Comparison of ENCODE assay signal across 13 cellular contexts in the genomic region with DNA sequence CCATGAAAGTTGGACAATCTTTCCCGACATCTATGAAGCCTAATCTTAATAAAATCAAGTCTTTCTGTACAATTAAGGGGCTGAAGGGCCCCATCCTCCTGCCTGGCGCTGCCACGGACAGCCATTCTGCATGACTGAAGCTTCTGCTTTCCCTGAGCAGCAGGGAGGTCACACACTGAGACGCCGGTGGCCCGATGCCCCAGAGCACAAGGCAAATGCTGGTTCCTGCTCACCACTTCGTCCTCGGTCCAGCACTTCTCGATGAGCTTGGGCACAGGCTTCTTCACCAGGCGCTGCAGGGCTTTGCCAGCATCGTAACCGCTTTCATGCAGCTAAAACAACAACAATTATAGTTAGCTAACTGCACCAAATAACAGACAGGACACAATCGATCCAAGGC.
DNase-seq lines count a peak whose midpoint lies in the region; ATAC-seq and TF ChIP-seq lines count a peak whose summit lies in the region.
"Had no signal": no experiment of that assay in that cellular context is flagged by ENCODE, and none has a peak within 500 bp of the region (broad histone marks: within the 10 kb centered on the region; RNA-seq: fewer than 3 reads in every experiment).

No MANE protein-coding gene starts in this region.

- H4K5ac ChIP-seq in IMR-90 (ENCODE audit: low read depth, low read length) = peak overlapping the region; percentile 52

- WGBS in IMR-90 (ENCODE audit: extremely low coverage in 2 of 2, insufficient read length in 1 of 2), 2 experiments = 48% methylated on average over 3 of the region's 13 CpGs; no CpG with 5 or more reads in 1 of the 2 experiments
- WGBS in mesenchymal stem cell = 93% methylated on average over 13 of the region's 13 CpGs

- H4K91ac ChIP-seq in IMR-90 (ENCODE audit: insufficient read depth, low read depth, low read length) (peak overlapping the region; percentile 43), mesenchymal stem cell (ENCODE audit: low read length) (peak overlapping the region; percentile 23)

- H3K14ac ChIP-seq in IMR-90 (replicated peaks; ENCODE audit: low read depth, low read length) = peak overlapping the region; percentile 44
- H3K14ac ChIP-seq in mesenchymal stem cell (ENCODE audit: low read length in 2 of 2) = peak overlapping the region in 1 of 2 experiments; percentile 99

- TF ChIP-seq CTCF in IMR-90 (conservative IDR thresholded peaks at IDR 0.05; ENCODE audit: low read depth, low read length) = no peak

- H4K8ac ChIP-seq in IMR-90 (ENCODE audit: low read depth in 2 of 2, low read length in 2 of 2) (peak overlapping the region in 1 of 2 experiments; percentile 22; a peak in 3 of 4 replicates), mesenchymal stem cell (ENCODE audit: low read length) (peak overlapping the region; percentile 66)

- intact Hi-C loops in IMR-90 (cut with micrococcal nuclease) = loop anchor here (2.0 to 10.0 kb wide), 5 partner anchors 97 to 389 kb away; partner anchors contain the start of gene RERE

- peaks cover 37 to 59% of the 10 kb centered on the region in 2 experiments for H3K79me1 ChIP-seq in IMR-90 (ENCODE audit: low read depth in 1 of 2, low read length in 2 of 2)
- H3K79me1 ChIP-seq in mesenchymal stem cell (replicated peaks; ENCODE audit: low read length, poor library complexity, severe bottlenecking) = peaks cover 35% of the 10 kb centered on the region

- peak overlapping the region; percentile 34 to 90 for H2BK12ac ChIP-seq in mesenchymal stem cell (ENCODE audit: low read length in 2 of 2)

- H2BK20ac ChIP-seq in IMR-90 (ENCODE audit: low read depth, low read length) = peak overlapping the region; percentile 50; the same call in 1 of the 2 replicates

- DNase-seq in IMR-90 (no peak), cerebellum (ENCODE audit: low spot score) (peak; percentile 78), mesenchymal stem cell (no peak), substantia nigra (lab: John Stamatoyannopoulos, UW) (peak in 14 of 49 donors; percentile 23 to 65 (median 36)), NCI-H2107 (lab: John Stamatoyannopoulos, UW) (no peak)
- DNase-seq: activated CD4-positive, alpha-beta T cell treated with anti-CD3 and anti-CD28 coated beads, Interleukin-2, amount 50 U/mL, for 48 hours; aorta; Right ventricle myocardium superior; T-helper 9 cell; testis had no signal

- H3K9ac ChIP-seq in IMR-90 (ENCODE audit: low read depth, low read length) = peak overlapping the region; percentile 5; the same call in 1 of the 2 replicates
- H3K9ac ChIP-seq in mesenchymal stem cell (ENCODE audit: low read length) = no peak overlapping the region

- peak overlapping the region; percentile 64 for H3K4ac ChIP-seq in IMR-90 (ENCODE audit: low read depth, low read length)
- H3K4ac ChIP-seq in mesenchymal stem cell (ENCODE audit: low read depth in 1 of 2, low read length in 2 of 2) = peak overlapping the region; percentile 46 to 78

- no peak overlapping the region for H2AFZ ChIP-seq in IMR-90 (replicated peaks; ENCODE audit: low read length, poor library complexity)
- H2AFZ ChIP-seq in mesenchymal stem cell (ENCODE audit: low read depth, low read length) = no peak overlapping the region

- no peaks in the 10 kb centered on the region for H3K27me3 ChIP-seq in IMR-90 (ENCODE audit: control insufficient read depth, insufficient read depth, low read length)
- no peaks in the 10 kb centered on the region for H3K27me3 ChIP-seq in mesenchymal stem cell (ENCODE audit: control insufficient read depth in 1 of 2, insufficient read depth in 1 of 2, low read length in 2 of 2)
- H3K27me3 ChIP-seq: testis had no signal

- peak overlapping the region; percentile 31; the same call in 1 of the 2 replicates for H2AK5ac ChIP-seq in IMR-90 (ENCODE audit: low read depth, low read length)
- peak overlapping the region; percentile 33 for H2AK5ac ChIP-seq in mesenchymal stem cell (ENCODE audit: low read length, severe bottlenecking)

- H3K9me1 ChIP-seq in IMR-90 (ENCODE audit: insufficient read depth, low read length) = peaks cover 30% of the 10 kb centered on the region

- H2BK15ac ChIP-seq in IMR-90 (ENCODE audit: low read depth, low read length) = peak overlapping the region; percentile 20; the same call in 1 of the 3 replicates
- H2BK15ac ChIP-seq in mesenchymal stem cell (ENCODE audit: low read depth, poor library complexity, severe bottlenecking) = peak overlapping the region; percentile 83

- H3K9me3 ChIP-seq in IMR-90 (ENCODE audit: control insufficient read depth, insufficient read depth, low read length) (no peaks in the 10 kb centered on the region), mesenchymal stem cell (ENCODE audit: control insufficient read depth, low read length) (no peaks in the 10 kb centered on the region)
- H3K9me3 ChIP-seq: testis had no signal

- POLR2A ChIA-PET in IMR-90 (lab: Charles Lee; ENCODE audit: unreplicated experiment) = interaction anchor here (0.7 kb wide), 1 partner anchor 460 kb away, joined by 3 read pairs; no protein-coding TSS in a partner anchor

- H3K56ac ChIP-seq in IMR-90 (ENCODE audit: extremely low read depth, insufficient read depth, low read length) = no peak overlapping the region

- H3K23ac ChIP-seq in IMR-90 (ENCODE audit: low read depth, low read length) = peak overlapping the region; percentile 80
- peak overlapping the region in 1 of 2 experiments; percentile 86 for H3K23ac ChIP-seq in mesenchymal stem cell (ENCODE audit: low read length in 2 of 2)

- dilution Hi-C loops in IMR-90 (cut with HindIII; ENCODE audit: low sequenced_read_pairs, unreplicated experiment) = no loop called here

- H2BK5ac ChIP-seq in IMR-90 (ENCODE audit: low read depth, low read length, poor library complexity, severe bottlenecking) = peak overlapping the region; percentile 23
- H2BK5ac ChIP-seq in mesenchymal stem cell (ENCODE audit: low read depth, low read length, poor library complexity, severe bottlenecking) = no peak overlapping the region

- H3K4me1 ChIP-seq in IMR-90 (ENCODE audit: control insufficient read depth, insufficient read depth, low read length) = peaks cover 33% of the 10 kb centered on the region
- peaks cover 19% of the 10 kb centered on the region for H3K4me1 ChIP-seq in mesenchymal stem cell (ENCODE audit: control insufficient read depth, insufficient read depth, low read depth, low read length)

- BruUV-seq in IMR-90 (replicated peaks; lab: Mats Ljungman, UMichigan) = no TSS peak

- TF ChIP-seq RAD21 in IMR-90 (IDR thresholded peaks at IDR 0.05; ENCODE audit: low read length) = no peak

- peaks cover 4% of the 10 kb centered on the region for H4K20me1 ChIP-seq in IMR-90 (ENCODE audit: insufficient read depth, low read length)

- peak overlapping the region; percentile 81; the same call in 1 of the 2 replicates for H3K27ac ChIP-seq in IMR-90 (ENCODE audit: insufficient read depth, low read length)
- H3K27ac ChIP-seq in mesenchymal stem cell (ENCODE audit: low read length, poor library complexity, severe bottlenecking) = no peak overlapping the region
- H3K27ac ChIP-seq in substantia nigra (ENCODE audit: low read depth, low read length, poor library complexity, severe bottlenecking) = peak overlapping the region; percentile 36
- H3K27ac ChIP-seq: testis had no signal

- H3K4me2 ChIP-seq in IMR-90 (ENCODE audit: low read depth, low read length) (no peak overlapping the region), mesenchymal stem cell (ENCODE audit: low read length, poor library complexity, severe bottlenecking) (no peak overlapping the region)

- H3K18ac ChIP-seq in IMR-90 (ENCODE audit: low read depth, low read length) = peak overlapping the region; percentile 59
- peak overlapping the region; percentile 83 to 93 for H3K18ac ChIP-seq in mesenchymal stem cell (ENCODE audit: low read depth in 1 of 2, low read length in 2 of 2)

- H2AK9ac ChIP-seq in IMR-90 (replicated peaks; ENCODE audit: low read depth, low read length, poor library complexity) = no peak overlapping the region

- H3K4me3 ChIP-seq in IMR-90 (ENCODE audit: insufficient read depth, low read depth, low read length) = no peak overlapping the region
- H3K4me3 ChIP-seq in mesenchymal stem cell (ENCODE audit: insufficient read depth in 1 of 2, low read depth in 1 of 2, low read length in 2 of 2) = no peak overlapping the region
- H3K4me3 ChIP-seq: testis had no signal

- peaks cover 3% of the 10 kb centered on the region for H3K36me3 ChIP-seq in IMR-90 (ENCODE audit: control insufficient read depth, insufficient read depth, low read length)
- peaks cover 7 to 17% of the 10 kb centered on the region in 2 experiments for H3K36me3 ChIP-seq in mesenchymal stem cell (ENCODE audit: control insufficient read depth in 1 of 2, insufficient read depth in 2 of 2, low read depth in 1 of 2, low read length in 2 of 2)

- TF ChIP-seq POLR2A in IMR-90 (IDR thresholded peaks at IDR 0.05; ENCODE audit: low read depth, low read length) = no peak

- in situ Hi-C loops in IMR-90 (cut with MboI; ENCODE audit: low sequenced_read_pairs) = no loop called here

- ATAC-seq in IMR-90 (ENCODE audit: low read depth) (no peak), GM21528 (IDR thresholded peaks at IDR 0.05; ENCODE audit: low FRiP score, unreplicated experiment) (no peak), GM21786 (IDR thresholded peaks at IDR 0.05; ENCODE audit: unreplicated experiment) (no peak), HG03108 (IDR thresholded peaks at IDR 0.05; ENCODE audit: unreplicated experiment) (no peak)

- H2BK120ac ChIP-seq in IMR-90 (ENCODE audit: low read depth, low read length) (peak overlapping the region; percentile 76), mesenchymal stem cell (ENCODE audit: low read depth, low read length) (no peak overlapping the region)

- CTCF ChIA-PET in IMR-90 (lab: Yijun Ruan, JAX) = interaction anchor here (0.8 to 1.1 kb wide), 2 partner anchors 86 to 383 kb away, joined by 3 to 4 read pairs; no protein-coding TSS in a partner anchor

TF ChIP-seq in IMR-90, 13 proteins besides CTCF, POLR2A, EP300 and RAD21:
- TF ChIP-seq MXI1 (IDR thresholded peaks at IDR 0.05; ENCODE audit: borderline replicate concordance, low read depth, low read length) = no peak
- TF ChIP-seq MAFK (IDR thresholded peaks at IDR 0.05; ENCODE audit: low read depth, low read length) = no peak
